In genomic region chr1:78651247-78651646, GRCh38 we compare ENCODE assay signal across 8 cellular contexts. TPM values are rescaled to one million over a fixed set of nuclear protein-coding genes. Genes with fewer than 3 reads are reported as not detected.
DNase-seq lines count a peak whose midpoint lies in the region; ATAC-seq lines count a peak whose summit lies in the region.

No MANE protein-coding gene starts in this region.

- H3K4me1 ChIP-seq in mononuclear cell (ENCODE audit: insufficient read depth, low read length): peaks cover 29% of the 10 kb centered on the region

- no peaks in the 10 kb centered on the region for H3K27me3 ChIP-seq in mononuclear cell (ENCODE audit: insufficient read depth, low read length)

- peaks cover 8% of the 10 kb centered on the region for H3K9me3 ChIP-seq in mononuclear cell (ENCODE audit: low read depth, low read length)

- DNase-seq in Daoy (ENCODE audit: low read depth): peak; percentile 81
- peak; percentile 14 for DNase-seq in activated effector memory CD4-positive, alpha-beta T cell treated with Interleukin-2 at 50 U/mL for 16 hours
- DNase-seq in NK-92 treated with Interleukin-12 subunit alpha and Interleukin-12 subunit beta, amount 100 ng/mL, for 24 hours (lab: John Stamatoyannopoulos, UW): no peak
- DNase-seq in NCI-H446 (lab: John Stamatoyannopoulos, UW): no peak
- no peak for DNase-seq in dedifferentiated amniotic fluid mesenchymal stem cell (ENCODE audit: extremely low spot score)

- peak; percentile 43 for ATAC-seq in HG02852 (IDR thresholded peaks at IDR 0.05; ENCODE audit: unreplicated experiment)
- ATAC-seq in GM21390 (IDR thresholded peaks at IDR 0.05; ENCODE audit: unreplicated experiment): no peak

- H3K4me3 ChIP-seq in mononuclear cell (ENCODE audit: low read length): peak overlapping the region; percentile 49

RNA-seq across cellular contexts. Expression of gene IFI44, which starts 1.6 kb away (rescaled TPM):
- total RNA-seq in Daoy (2014; rRNA removed; shearing (Covaris generic)): 141 and 171 TPM in 2 replicates
- 55.1 TPM for total RNA-seq in mononuclear cell

RNA-seq across cellular contexts. Expression of gene IFI44L, which starts 31.0 kb away (rescaled TPM):
- total RNA-seq in Daoy (2014; rRNA removed; shearing (Covaris generic)): 1.5 and 4.5 TPM in 2 replicates
- 29.3 TPM for total RNA-seq in mononuclear cell

Comparison
In these comparisons a context has a peak if more than half of its experiments do, and no peak if none do; other contexts are left out.
1. DNase-seq: peak in Daoy (single experiment) and activated effector memory CD4-positive, alpha-beta T cell treated with Interleukin-2 at 50 U/mL for 16 hours (single experiment); none in NK-92 treated with Interleukin-12 subunit alpha and Interleukin-12 subunit beta, amount 100 ng/mL, for 24 hours (single experiment), NCI-H446 (0 of 2) and dedifferentiated amniotic fluid mesenchymal stem cell (single experiment).